Comparison of ENCODE assay signal across 8 cellular contexts in genomic region chr1:186828612-186829542, GRCh38. TPM values are rescaled to one million over a fixed set of nuclear protein-coding genes. Genes with fewer than 3 reads are reported as not detected.
DNase-seq lines count a peak whose midpoint lies in the region; FAIRE-seq and TF ChIP-seq lines count a peak whose summit lies in the region.

Gene PLA2G4A (plus strand): TSS chr1:186828949. CDS start chr1:186854355, 25,406 bp downstream.

- H3K9me2 ChIP-seq in GM23248 (ENCODE audit: insufficient read depth): no peaks in the 10 kb centered on the region

- H3K36me3 Mint-ChIP-seq in nephron progenitor cell (ENCODE audit: low read depth): no peaks in the 10 kb centered on the region

- in situ Hi-C loops in GM23248 (cut with MboI): no loop called here

- H4K20me1 ChIP-seq in GM23248 (ENCODE audit: insufficient read depth): no peaks in the 10 kb centered on the region

- no peak for FAIRE-seq in GM12891 (lab: Jason Lieb, UNC)

- 0 out of 2 replicates have a peak within 1 kb of the TSS, but pooled peaks have one; percentile 9 for H3K27ac ChIP-seq in GM23248

- peak within 1 kb of the TSS; percentile 91 for H3K4me3 Mint-ChIP-seq in nephron progenitor cell

- H3F3A ChIP-seq in GM23248 (ENCODE audit: insufficient read depth): no peaks in the 10 kb centered on the region

- peaks cover 12% of the 10 kb centered on the region for H3K4me1 Mint-ChIP-seq in nephron progenitor cell

- H3K4me3 ChIP-seq in GM23248 (peak within 1 kb of the TSS; percentile 98), WI38 (ENCODE audit: low read depth, low read length) (peak within 1 kb of the TSS; percentile 63), fibroblast of pulmonary artery (replicated peaks; ENCODE audit: low read depth, low read length) (peak within 1 kb of the TSS; percentile 97)

- TF ChIP-seq POLR2A in GM12891 (IDR thresholded peaks at IDR 0.05; ENCODE audit: low read depth, low read length): no peak

- H3K4me2 ChIP-seq in GM23248 (ENCODE audit: unreplicated experiment): peak within 1 kb of the TSS; percentile 95

- TF ChIP-seq RAD21 in Ishikawa (IDR thresholded peaks at IDR 0.05; ENCODE audit: low read depth): no peak

- peaks cover 16% of the 10 kb centered on the region for H3K27me3 Mint-ChIP-seq in nephron progenitor cell (ENCODE audit: low read depth, poor library complexity)

- H3K9me3 ChIP-seq in GM23248 (ENCODE audit: low read depth): no peaks in the 10 kb centered on the region

- H3K27me3 ChIP-seq in GM23248 (replicated peaks; ENCODE audit: insufficient read depth): no peaks in the 10 kb centered on the region

- TF ChIP-seq EP300 in Ishikawa (IDR thresholded peaks at IDR 0.05; ENCODE audit: borderline replicate concordance): no peak

- H3K9me3 Mint-ChIP-seq in nephron progenitor cell: no peaks in the 10 kb centered on the region

- H3K4me1 ChIP-seq in GM23248 (ENCODE audit: insufficient read depth): 0 out of 2 replicates have a peak, but pooled peaks cover 4% of the 10 kb centered on the region

- 10% methylated on average over 18 of the region's 18 CpGs for WGBS in GM23248 (ENCODE audit: low coverage in 1 of 2, low lambda C conversion rate in 2 of 2, missing lambda C conversion rate in 2 of 2), 2 experiments

- no peak within 1 kb of the TSS for H3K27ac Mint-ChIP-seq in nephron progenitor cell

- no peak for TF ChIP-seq CTCF in WI38 (IDR thresholded peaks at IDR 0.05; ENCODE audit: low read depth, low read length)
- no peak for TF ChIP-seq CTCF in fibroblast of pulmonary artery (IDR thresholded peaks at IDR 0.05; ENCODE audit: low read length, missing control alignments)
- TF ChIP-seq CTCF in nephron progenitor cell (IDR thresholded peaks at IDR 0.05): no peak

- peak within 1 kb of the TSS; percentile 100 for H2AFZ ChIP-seq in GM23248

- no peaks in the 10 kb centered on the region for H3K36me3 ChIP-seq in GM23248 (ENCODE audit: low read depth)

- DNase-seq in GM12891 (ENCODE audit: insufficient read length, low spot score) (no peak), GM23248 (peak; percentile 80), fibroblast of pulmonary artery (ENCODE audit: low read depth) (peak; percentile 85), nephron progenitor cell (peak; percentile 19), NCI-H345 treated with DMSO at 0.1 percent for 48 hours (lab: John Stamatoyannopoulos, UW; ENCODE audit: unreplicated experiment) (no peak), HuH-7.5 (ENCODE audit: low spot score) (no peak)

- H3K9ac ChIP-seq in GM23248: peak within 1 kb of the TSS; percentile 81

- H3K79me2 ChIP-seq in GM23248 (ENCODE audit: insufficient read depth): no peaks in the 10 kb centered on the region

TF ChIP-seq in GM12891, 5 proteins besides CTCF, POLR2A, EP300 and RAD21:
- TF ChIP-seq PAX5 (IDR thresholded peaks at IDR 0.05; ENCODE audit: insufficient read depth, low read length, severe bottlenecking) (no peak), SPI1 (IDR thresholded peaks at IDR 0.05; ENCODE audit: low read depth, low read length) (peak; percentile 36)

TF ChIP-seq in Ishikawa, 13 proteins besides CTCF, POLR2A, EP300 and RAD21:
- TF ChIP-seq USF1 (IDR thresholded peaks at IDR 0.05) (peak; percentile 47; the same call in 1 of the 2 replicates), TAF1 (IDR thresholded peaks at IDR 0.05; ENCODE audit: low read depth) (no peak), EGR1 (IDR thresholded peaks at IDR 0.05) (no peak), MAX (IDR thresholded peaks at IDR 0.05) (peak; percentile 74), TEAD4 (IDR thresholded peaks at IDR 0.05) (no peak)
TF ChIP-seq in Ishikawa: peak in this region for 2.

RNA-seq across cellular contexts. Expression of gene PLA2G4A, which starts in this region (rescaled TPM):
- 1.3 TPM for polyA plus RNA-seq in GM12891 (2012; ENCODE audit: low read depth, missing spikeins)
- 2.9 and 3.7 TPM in 2 replicates for total RNA-seq in GM23248 (2014; rRNA removed; shearing (Covaris generic))
- polyA plus RNA-seq in GM23248 (2016; fragmentation: Nextera tagmentation; extraction: Ambion mirVana): 1.5 and 1.6 TPM in 2 replicates

Comparison
In these comparisons a context has a peak if more than half of its experiments do, and no peak if none do; other contexts are left out.
1. DNase-seq: peak in GM23248 (single experiment), fibroblast of pulmonary artery (single experiment) and nephron progenitor cell (single experiment); none in GM12891 (single experiment), NCI-H345 treated with DMSO at 0.1 percent for 48 hours (single experiment) and HuH-7.5 (single experiment).
2. Peak in every context shown above with its lines, with median percentiles within 50 percentile points of each other: H3K4me3 ChIP-seq.